Comparison of ENCODE assay signal across 2 cellular contexts in genomic region chr19:47803148-47803547, GRCh38. TPM values are rescaled to one million over a fixed set of nuclear protein-coding genes. Genes with fewer than 3 reads are reported as not detected.
"Had no signal": no experiment of that assay in that cellular context is flagged by ENCODE, and none has a peak within 500 bp of the region (broad histone marks: within the 10 kb centered on the region; RNA-seq: fewer than 3 reads in every experiment).

No MANE protein-coding gene starts in this region.

RNA-seq across cellular contexts. Expression of gene TPRX1, which starts 1.2 kb away (rescaled TPM):
- total RNA-seq: G401, GM12878 had no signal
- polyA plus RNA-seq: GM12878 had no signal

RNA-seq across cellular contexts. Expression of gene CRX, which starts 18.6 kb away (rescaled TPM):
- total RNA-seq: GM12878 had no signal
- polyA plus RNA-seq: GM12878 had no signal

RNA-seq across cellular contexts. Expression of gene TPRX2, which starts 55.9 kb away (rescaled TPM):
- total RNA-seq: G401, GM12878 had no signal
- polyA plus RNA-seq: GM12878 had no signal
